1 cellular context compared by ENCODE assay signal in genomic region chr22:18983120-18983651, GRCh38.
TF ChIP-seq lines count a peak whose summit lies in the region.

No MANE protein-coding gene starts in this region.

TF ChIP-seq in K562, 482 proteins besides CTCF, POLR2A, EP300 and RAD21:
- no peak for TF ChIP-seq HNRNPL (IDR thresholded peaks at IDR 0.05; ENCODE audit: low read depth, low read length)
- TF ChIP-seq SAP30 (IDR thresholded peaks at IDR 0.05; ENCODE audit: borderline replicate concordance, insufficient read depth, low read depth, low read length, poor library complexity, severe bottlenecking), result no peak
- TF ChIP-seq BRCA1 (IDR thresholded peaks at IDR 0.05), result no peak
- 0 out of 2 replicates have a peak, but pooled peaks have one; percentile 53 for TF ChIP-seq BRCA1 (CRISPR knock-in tag; IDR thresholded peaks at IDR 0.05)
- no peak for TF ChIP-seq AFF1 (IDR thresholded peaks at IDR 0.05; ENCODE audit: low read depth in 1 of 2, partially characterized antibody in 2 of 2)
- TF ChIP-seq FOXK1 (CRISPR knock-in tag; IDR thresholded peaks at IDR 0.05; ENCODE audit: borderline replicate concordance), result 0 out of 2 replicates have a peak, but pooled peaks have one; percentile 34
- TF ChIP-seq SP1 (CRISPR knock-in tag; IDR thresholded peaks at IDR 0.05), result no peak
- no peak for TF ChIP-seq KLF10 (CRISPR knock-in tag; IDR thresholded peaks at IDR 0.05)
- TF ChIP-seq SETDB1 (IDR thresholded peaks at IDR 0.05; ENCODE audit: low read length), result peak; percentile 94
- no peak for TF ChIP-seq PTBP1 (IDR thresholded peaks at IDR 0.05; ENCODE audit: low read depth, low read length)
- TF ChIP-seq MCM3 (IDR thresholded peaks at IDR 0.05), result no peak
- peak; percentile 13; the same call in 1 of the 2 replicates for TF ChIP-seq FOXP4 (CRISPR knock-in tag; IDR thresholded peaks at IDR 0.05; ENCODE audit: borderline replicate concordance)
- TF ChIP-seq ZNF217 (CRISPR knock-in tag; IDR thresholded peaks at IDR 0.05), result 0 out of 2 replicates have a peak, but pooled peaks have one; percentile 23
- TF ChIP-seq ZNF121 (CRISPR knock-in tag; conservative IDR thresholded peaks at IDR 0.05), result no peak
- no peak for TF ChIP-seq ZNF175 (CRISPR knock-in tag; IDR thresholded peaks at IDR 0.05; ENCODE audit: low read depth)
- no peak for TF ChIP-seq HIVEP1 (CRISPR knock-in tag; IDR thresholded peaks at IDR 0.05)
- TF ChIP-seq ZKSCAN1 (IDR thresholded peaks at IDR 0.05; ENCODE audit: low read depth, low read length), result peak; percentile 91
- no peak for TF ChIP-seq HEY1 (CRISPR knock-in tag; IDR thresholded peaks at IDR 0.05; ENCODE audit: borderline replicate concordance)
- no peak for TF ChIP-seq PML (IDR thresholded peaks at IDR 0.05; ENCODE audit: low read length)
- peak; percentile 36; the same call in 1 of the 2 replicates for TF ChIP-seq ZNF511 (CRISPR knock-in tag; IDR thresholded peaks at IDR 0.05)
- no peak for TF ChIP-seq ZFP91 (CRISPR knock-in tag; IDR thresholded peaks at IDR 0.05)
- no peak for TF ChIP-seq TEAD4 (IDR thresholded peaks at IDR 0.05; ENCODE audit: low read length)
- no peak for TF ChIP-seq TEAD4 (CRISPR knock-in tag; IDR thresholded peaks at IDR 0.05; ENCODE audit: borderline replicate concordance)
- 0 out of 2 replicates have a peak, but pooled peaks have one; percentile 12 for TF ChIP-seq THAP12 (CRISPR knock-in tag; IDR thresholded peaks at IDR 0.05)
- TF ChIP-seq CHD1 (IDR thresholded peaks at IDR 0.05; ENCODE audit: low read length), result peak; percentile 44
- TF ChIP-seq USF1 (CRISPR knock-in tag; IDR thresholded peaks at IDR 0.05), result peak; percentile 37
- no peak for TF ChIP-seq TRIM24 (IDR thresholded peaks at IDR 0.05)
- TF ChIP-seq MCM5 (IDR thresholded peaks at IDR 0.05; ENCODE audit: low read depth), result no peak
- TF ChIP-seq ZNF740 (CRISPR knock-in tag; IDR thresholded peaks at IDR 0.05), result 0 out of 2 replicates have a peak, but pooled peaks have one; percentile 30
- TF ChIP-seq ZNF740 (tag; IDR thresholded peaks at IDR 0.05), result no peak
